20 cellular contexts compared by ENCODE assay signal in genomic region chr3:189900578-189900977, GRCh38.
"Had no signal": no experiment of that assay in that cellular context is flagged by ENCODE, and none has a peak within 500 bp of the region (broad histone marks: within the 10 kb centered on the region; RNA-seq: fewer than 3 reads in every experiment).

No MANE protein-coding gene starts in this region.

- H3K4me1 Mint-ChIP-seq: activated T-helper 17 cell treated with anti-CD3 and anti-CD28 coated beads, Interleukin-2, amount 50 U/mL, for 72 hours; brain; natural killer cell had no signal

- H3K27me3 ChIP-seq: left lung, spleen had no signal

- ATAC-seq: activated CD8-positive, alpha-beta T cell treated with anti-CD3 and anti-CD28 coated beads, Interleukin-2, amount 10 ng/mL, durations not matched to agents 7 days and 5 days; activated naive CD4-positive, alpha-beta T cell treated with anti-CD3 and anti-CD28 coated beads, Interleukin-2, amount 50 U/mL, for 72 hours; activated T-helper 17 cell treated with anti-CD3 and anti-CD28 coated beads, Interleukin-2, amount 50 U/mL, for 72 hours; left lung; natural killer cell had no signal

- H3K36me3 Mint-ChIP-seq: activated naive CD4-positive, alpha-beta T cell treated with anti-CD3 and anti-CD28 coated beads, Interleukin-2, amount 50 U/mL, for 72 hours; brain; natural killer cell had no signal

- H3K4me1 ChIP-seq: left lung, spleen had no signal

- H3K27ac Mint-ChIP-seq: activated CD8-positive, alpha-beta T cell treated with anti-CD3 and anti-CD28 coated beads, Interleukin-2, amount 10 ng/mL, durations not matched to agents 7 days and 5 days; activated naive CD4-positive, alpha-beta T cell treated with anti-CD3 and anti-CD28 coated beads, Interleukin-2, amount 50 U/mL, for 72 hours; activated T-helper 17 cell treated with anti-CD3 and anti-CD28 coated beads, Interleukin-2, amount 50 U/mL, for 72 hours; brain; natural killer cell; progenitor cell of endocrine pancreas; T-helper 2 cell treated with Interferon-gamma antibody and Interleukin-4, amounts not matched to agents 5 μg/mL and 100 μg/mL, for 36 hours had no signal

- H3K4me3 ChIP-seq: coronary artery, left lung, lung, spleen had no signal

- DNase-seq: activated CD4-positive, alpha-beta T cell treated with anti-CD3 and anti-CD28 coated beads, Interleukin-2, amount 50 U/mL, for 1 hour; activated CD4-positive, CD25-positive, alpha-beta regulatory T cell treated with anti-CD3 and anti-CD28 coated beads, Interleukin-2, amount 50 U/mL, for 72 hours; activated CD8-positive, alpha-beta T cell treated with anti-CD3 and anti-CD28 coated beads, Interleukin-2, amount 10 ng/mL, durations not matched to agents 7 days and 5 days; activated T-cell treated with anti-CD3 and anti-CD28 coated beads, Interleukin-2, amount 50 U/mL, for 1 hour; aorta; foreskin melanocyte; left lung; natural killer cell; spleen; stimulated activated CD4-positive, alpha-beta T cell treated with anti-CD3 and anti-CD28 coated beads, Interleukin-4, amount 100 ng/mL, for 1 hour; stimulated activated naive CD4-positive, alpha-beta T cell treated with Interleukin-2 at 50 U/mL for 16 hours; WERI-Rb-1 had no signal

- H3K27ac ChIP-seq: coronary artery, left lung, spleen, WERI-Rb-1 had no signal

- H3K9me3 ChIP-seq: left lung, spleen had no signal

- H3K36me3 ChIP-seq: left lung, spleen, WERI-Rb-1 had no signal

- FAIRE-seq: TTC549 had no signal

- H3K4me3 Mint-ChIP-seq: activated CD8-positive, alpha-beta T cell treated with anti-CD3 and anti-CD28 coated beads, Interleukin-2, amount 10 ng/mL, durations not matched to agents 7 days and 5 days; activated T-helper 17 cell treated with anti-CD3 and anti-CD28 coated beads, Interleukin-2, amount 50 U/mL, for 72 hours; brain; natural killer cell; T-helper 2 cell treated with Interferon-gamma antibody and Interleukin-4, amounts not matched to agents 5 μg/mL and 100 μg/mL, for 36 hours had no signal
